Comparison of ENCODE assay signal across 25 cellular contexts in the genomic region with DNA sequence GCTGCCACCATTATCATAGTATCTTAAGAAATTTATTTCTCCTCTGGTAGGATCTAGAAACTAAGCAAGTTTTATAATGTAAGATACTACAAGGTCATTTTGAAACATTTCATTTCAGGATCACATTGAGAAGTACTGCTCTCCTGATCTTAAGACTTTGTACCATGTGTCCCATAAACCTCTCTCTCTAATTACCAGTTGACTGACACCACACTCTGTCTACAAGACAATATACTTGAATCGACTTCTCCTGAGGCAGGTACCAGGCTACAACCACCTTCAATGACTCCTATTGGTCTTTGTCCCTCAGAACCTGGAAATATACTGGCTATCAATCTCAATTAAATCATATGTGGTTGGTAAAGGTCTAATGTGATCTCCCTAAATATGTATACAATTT.
"Had no signal": no experiment of that assay in that cellular context is flagged by ENCODE, and none has a peak within 500 bp of the region (broad histone marks: within the 10 kb centered on the region; RNA-seq: fewer than 3 reads in every experiment).

No MANE protein-coding gene starts in this region.

- H3K4me1 ChIP-seq: parathyroid adenoma, right atrium auricular region, suprapubic skin, transverse colon, upper lobe of right lung, uterus had no signal

- H3K36me3 ChIP-seq: neutrophil, right atrium auricular region, suprapubic skin, transverse colon, upper lobe of right lung, uterus had no signal

- H3K27me3 Mint-ChIP-seq: memory B cell; naive B cell; natural killer cell treated with Interleukin-12 subunit alpha and Interleukin-12 subunit beta and Interleukin-15 and Interleukin-18, amount 100 ng/mL, for 72 hours; progenitor cell of endocrine pancreas; stimulated activated naive CD8-positive, alpha-beta T cell treated with anti-CD3 and anti-CD28 coated beads, Interleukin-15, amount 100 ng/mL, for 72 hours had no signal

- H3K36me3 Mint-ChIP-seq: memory B cell; naive B cell; natural killer cell treated with Interleukin-12 subunit alpha and Interleukin-12 subunit beta and Interleukin-15 and Interleukin-18, amount 100 ng/mL, for 72 hours had no signal

- H3K4me3 ChIP-seq: dorsolateral prefrontal cortex, lung, right atrium auricular region, smooth muscle cell, suprapubic skin, transverse colon, upper lobe of right lung, uterus had no signal

- H3K9me3 Mint-ChIP-seq: natural killer cell treated with Interleukin-12 subunit alpha and Interleukin-12 subunit beta and Interleukin-15 and Interleukin-18, amount 100 ng/mL, for 72 hours; neural crest cell had no signal

- H3K9me3 ChIP-seq: neutrophil, right atrium auricular region, suprapubic skin, transverse colon, upper lobe of right lung, uterus had no signal

- ATAC-seq: left lobe of liver; natural killer cell treated with Interleukin-12 subunit alpha and Interleukin-12 subunit beta and Interleukin-15 and Interleukin-18, amount 100 ng/mL, for 72 hours; sciatic nerve; stimulated activated naive CD8-positive, alpha-beta T cell treated with anti-CD3 and anti-CD28 coated beads, Interleukin-15, amount 100 ng/mL, for 72 hours; upper lobe of right lung had no signal

- DNase-seq: dorsolateral prefrontal cortex; effector CD4-positive, alpha-beta T cell; head of caudate nucleus; naive B cell; stimulated activated CD4-positive, alpha-beta T cell treated with anti-CD3 and anti-CD28 coated beads, Interleukin-12 subunit alpha, Interleukin-12 subunit beta, amount 100 ng/mL, for 4 hours; stimulated activated CD4-positive, alpha-beta T cell treated with anti-CD3 and anti-CD28 coated beads, Interleukin-1b, Interleukin-23, amount 100 ng/mL, for 48 hours; stimulated activated CD4-positive, alpha-beta T cell treated with anti-CD3 and anti-CD28 coated beads, Interleukin-4, amount 100 ng/mL, for 1 hour; stimulated activated CD8-positive, alpha-beta memory T cell treated with anti-CD3 and anti-CD28 coated beads, Interleukin-4, amount 100 ng/mL, for 48 hours; stimulated activated naive CD4-positive, alpha-beta T cell; stimulated activated naive CD8-positive, alpha-beta T cell treated with anti-CD3 and anti-CD28 coated beads, Interleukin-15, amount 100 ng/mL, for 72 hours; transverse colon; upper lobe of right lung; uterus had no signal

- H3K4me3 Mint-ChIP-seq: memory B cell; naive B cell; natural killer cell treated with Interleukin-12 subunit alpha and Interleukin-12 subunit beta and Interleukin-15 and Interleukin-18, amount 100 ng/mL, for 72 hours; neural crest cell; stimulated activated naive CD8-positive, alpha-beta T cell treated with anti-CD3 and anti-CD28 coated beads, Interleukin-15, amount 100 ng/mL, for 72 hours had no signal

- H3K27ac Mint-ChIP-seq: memory B cell; naive B cell; natural killer cell treated with Interleukin-12 subunit alpha and Interleukin-12 subunit beta and Interleukin-15 and Interleukin-18, amount 100 ng/mL, for 72 hours; progenitor cell of endocrine pancreas; stimulated activated naive CD8-positive, alpha-beta T cell treated with anti-CD3 and anti-CD28 coated beads, Interleukin-15, amount 100 ng/mL, for 72 hours had no signal

- H3K4me1 Mint-ChIP-seq: memory B cell; naive B cell; neural crest cell; stimulated activated naive CD8-positive, alpha-beta T cell treated with anti-CD3 and anti-CD28 coated beads, Interleukin-15, amount 100 ng/mL, for 72 hours had no signal
